ENCODE assay signal across 8 cellular contexts in the genomic region with DNA sequence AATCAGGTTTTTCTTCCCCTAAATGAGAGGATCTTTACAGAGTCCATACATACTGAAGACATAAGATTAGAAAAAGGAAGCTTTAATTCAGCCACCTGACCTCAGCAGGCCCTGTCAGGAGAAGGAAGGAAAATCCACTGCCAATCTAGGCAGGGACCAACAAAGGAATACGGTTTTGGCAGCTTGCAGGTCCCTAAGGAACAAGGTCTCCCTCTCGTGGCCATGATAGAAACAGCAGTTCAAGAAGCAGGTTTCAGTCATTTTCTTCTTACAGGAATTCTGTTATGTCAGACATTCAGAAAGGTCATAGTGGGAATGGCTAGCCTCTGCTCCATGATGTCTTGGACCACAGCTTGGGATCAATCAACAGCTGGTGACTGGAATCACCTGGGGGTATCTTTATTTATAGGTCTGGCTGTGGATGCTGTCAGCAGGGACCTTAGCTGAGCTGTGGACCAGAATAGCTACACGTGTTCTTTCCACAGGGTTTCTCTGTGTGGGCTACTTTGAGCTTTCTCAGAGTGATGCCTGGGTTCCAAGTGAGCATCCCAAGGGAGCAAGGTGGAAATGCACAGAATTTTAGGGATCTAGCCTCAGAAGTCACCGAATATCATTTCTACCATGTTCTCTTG. TPM values are rescaled to one million over a fixed set of nuclear protein-coding genes. Genes with fewer than 3 reads are reported as not detected.
DNase-seq lines count a peak whose midpoint lies in the region; ATAC-seq and TF ChIP-seq lines count a peak whose summit lies in the region.

No MANE protein-coding gene starts in this region.

- no peak overlapping the region for H3K4me2 ChIP-seq in trophoblast cell (ENCODE audit: low read length)

- H3K18ac ChIP-seq in trophoblast cell (ENCODE audit: low read length): no peak overlapping the region

- no peak overlapping the region for H3K4ac ChIP-seq in trophoblast cell (ENCODE audit: low read depth, low read length)

- H2BK5ac ChIP-seq in trophoblast cell (ENCODE audit: low read depth, low read length, poor library complexity): no peak overlapping the region

- TF ChIP-seq CTCF in gastroesophageal sphincter (IDR thresholded peaks at IDR 0.05): peak; percentile 62 to 81 (median 69)

- no peak overlapping the region for H4K91ac ChIP-seq in trophoblast cell (ENCODE audit: low read depth, low read length)

- WGBS in gastroesophageal sphincter (ENCODE audit: low coverage in 1 of 2), 2 donors: 40 to 57% methylated on average over 1 to 4 of the region's 4 CpGs
- no CpG with 5 or more reads among the region's 4 CpGs for WGBS in trophoblast cell (ENCODE audit: extremely low coverage, insufficient coverage, insufficient read length)

- no peak overlapping the region for H3K9ac ChIP-seq in trophoblast cell (ENCODE audit: low read length)

- H2BK12ac ChIP-seq in trophoblast cell (ENCODE audit: low read length): no peak overlapping the region

- DNase-seq in A172 (ENCODE audit: low spot score) (peak; percentile 71), G401 (ENCODE audit: low spot score) (peak; percentile 45), NCI-H446 (lab: John Stamatoyannopoulos, UW) (peak; percentile 40 to 74), trophoblast cell (peak; percentile 67 to 87)
- peak; percentile 18 to 25 for DNase-seq in activated CD4-positive, alpha-beta T cell treated with anti-CD3 and anti-CD28 coated beads, Interleukin-2, amount 50 U/mL, for 4 hours

- no peak for TF ChIP-seq EP300 in gastroesophageal sphincter (IDR thresholded peaks at IDR 0.05)

- H3K14ac ChIP-seq in trophoblast cell (ENCODE audit: low read length): no peak overlapping the region

- no peaks in the 10 kb centered on the region for H3K79me1 ChIP-seq in trophoblast cell (ENCODE audit: low read length)

- no peak overlapping the region for H2BK120ac ChIP-seq in trophoblast cell (ENCODE audit: insufficient read depth, low read length, poor library complexity)

- no peak overlapping the region for H4K8ac ChIP-seq in trophoblast cell (ENCODE audit: low read depth, low read length)

- H4K12ac ChIP-seq in trophoblast cell (ENCODE audit: low read depth, low read length): no peak overlapping the region

- H3K27ac ChIP-seq in gastroesophageal sphincter (no peak overlapping the region), trophoblast cell (ENCODE audit: low read depth, low read length) (no peak overlapping the region)

- no peak overlapping the region for H2AFZ ChIP-seq in trophoblast cell (ENCODE audit: insufficient read depth, low read length, poor library complexity)

- H3K9me3 ChIP-seq in gastroesophageal sphincter: peaks cover 0 to 13% (median 0%) of the 10 kb centered on the region in 3 donors
- peaks cover 7% of the 10 kb centered on the region for H3K9me3 ChIP-seq in trophoblast cell (ENCODE audit: insufficient read depth, low read depth, low read length)

- ATAC-seq in HG02885 (IDR thresholded peaks at IDR 0.05; ENCODE audit: poor library complexity, unreplicated experiment) (peak; percentile 77), gastroesophageal sphincter (peak; percentile 44), HG03097 (IDR thresholded peaks at IDR 0.05; ENCODE audit: low FRiP score, unreplicated experiment) (no peak)

- H3K36me3 ChIP-seq in gastroesophageal sphincter: no peaks in the 10 kb centered on the region
- peaks cover 0 to 3% of the 10 kb centered on the region in 2 experiments for H3K36me3 ChIP-seq in trophoblast cell (ENCODE audit: control insufficient read depth in 1 of 2, insufficient read depth in 2 of 2, low read length in 2 of 2)

- H3K4me3 ChIP-seq in gastroesophageal sphincter (no peak overlapping the region), trophoblast cell (ENCODE audit: low read depth, low read length) (no peak overlapping the region)

- peaks cover 0 to 4% (median 0%) of the 10 kb centered on the region in 3 donors for H3K4me1 ChIP-seq in gastroesophageal sphincter
- H3K4me1 ChIP-seq in trophoblast cell (ENCODE audit: control insufficient read depth in 1 of 2, insufficient read depth in 2 of 2, low read length in 2 of 2): no peaks in the 10 kb centered on the region

- H3K27me3 ChIP-seq in gastroesophageal sphincter (no peaks in the 10 kb centered on the region), trophoblast cell (ENCODE audit: insufficient read depth, low read length) (no peaks in the 10 kb centered on the region)

- in situ Hi-C loops in G401 (cut with HindIII; ENCODE audit: low sequenced_read_pairs): no loop called here

- no peaks in the 10 kb centered on the region for H3K79me2 ChIP-seq in trophoblast cell (ENCODE audit: control insufficient read depth, insufficient read depth, low read length, poor library complexity)

- TF ChIP-seq POLR2A in gastroesophageal sphincter (IDR thresholded peaks at IDR 0.05): no peak

- no peak overlapping the region for H2AK5ac ChIP-seq in trophoblast cell (ENCODE audit: low read length)

- H3K23ac ChIP-seq in trophoblast cell (ENCODE audit: low read length): no peak overlapping the region

RNA-seq across cellular contexts. Expression of gene CMSS1, which starts 9.4 kb away (rescaled TPM):
- total RNA-seq in A172 (2014; rRNA removed; shearing (Covaris generic)): 48.6 and 56.2 TPM in 2 replicates
- 35.7 and 37.9 TPM in 2 replicates for total RNA-seq in G401 (2014; rRNA removed; shearing (Covaris generic))
- total RNA-seq in gastroesophageal sphincter: 10 to 100 TPM; 15.2 to 20.8 (median 16.6) TPM
- 35.8 and 36.3 TPM in 2 replicates for polyA plus RNA-seq in trophoblast cell (2013)

Comparison
In these comparisons a context has a peak if more than half of its experiments do, and no peak if none do; other contexts are left out.
1. DNase-seq: peak in every context shown above with its lines; median percentile 77 in trophoblast cell; 71 in A172; 57 in NCI-H446; 45 in G401; 22 in activated CD4-positive, alpha-beta T cell treated with anti-CD3 and anti-CD28 coated beads, Interleukin-2, amount 50 U/mL, for 4 hours.